9 cellular contexts compared by ENCODE assay signal in genomic region chr19:18856385-18857126, GRCh38. TPM values are rescaled to one million over a fixed set of nuclear protein-coding genes. Genes with fewer than 3 reads are reported as not detected.
DNase-seq lines count a peak whose midpoint lies in the region; ATAC-seq, FAIRE-seq and TF ChIP-seq lines count a peak whose summit lies in the region.
"Had no signal": no experiment of that assay in that cellular context is flagged by ENCODE, and none has a peak within 500 bp of the region (broad histone marks: within the 10 kb centered on the region; RNA-seq: fewer than 3 reads in every experiment).

No MANE protein-coding gene starts in this region.

- no peaks in the 10 kb centered on the region for H3K9me3 Mint-ChIP-seq in activated CD8-positive, alpha-beta T cell treated with anti-CD3 and anti-CD28 coated beads, Interleukin-2, amount 10 ng/mL, durations not matched to agents 7 days and 5 days (ENCODE audit: insufficient read depth)
- H3K9me3 Mint-ChIP-seq: naive B cell had no signal

- TF ChIP-seq CTCF in A673 (conservative IDR thresholded peaks at IDR 0.05; ENCODE audit: low read depth, low read length): peak; percentile 47
- TF ChIP-seq CTCF in HFF-Myc (IDR thresholded peaks at IDR 0.05; ENCODE audit: low read depth, low read length, missing control alignments): peak; percentile 55
- peak; percentile 47 for TF ChIP-seq CTCF in kidney (IDR thresholded peaks at IDR 0.05; ENCODE audit: borderline replicate concordance, extremely low read depth, insufficient read depth)
- TF ChIP-seq CTCF in lower leg skin (IDR thresholded peaks at IDR 0.05): no peak

- H3K27me3 Mint-ChIP-seq in activated CD8-positive, alpha-beta T cell treated with anti-CD3 and anti-CD28 coated beads, Interleukin-2, amount 10 ng/mL, durations not matched to agents 7 days and 5 days (ENCODE audit: low read depth): no peaks in the 10 kb centered on the region
- H3K27me3 Mint-ChIP-seq: naive B cell had no signal

- 83 to 84% methylated on average over 22 of the region's 22 CpGs for WGBS in lower leg skin, 2 donors

- no peak overlapping the region for H3K27ac Mint-ChIP-seq in activated CD8-positive, alpha-beta T cell treated with anti-CD3 and anti-CD28 coated beads, Interleukin-2, amount 10 ng/mL, durations not matched to agents 7 days and 5 days

- no TSS peak for BruUV-seq in A673 (replicated peaks; lab: Mats Ljungman, UMichigan)

- H3K36me3 ChIP-seq in A673 (ENCODE audit: insufficient read depth, low read length, poor library complexity, severe bottlenecking) (peaks cover 94% of the 10 kb centered on the region), kidney (ENCODE audit: control insufficient read depth in 1 of 2, insufficient read depth in 2 of 2, low read length in 2 of 2) (peaks cover 58 to 89% of the 10 kb centered on the region in 2 donors)

- H3K4me1 Mint-ChIP-seq in activated CD8-positive, alpha-beta T cell treated with anti-CD3 and anti-CD28 coated beads, Interleukin-2, amount 10 ng/mL, durations not matched to agents 7 days and 5 days (ENCODE audit: low read depth): no peaks in the 10 kb centered on the region

- ATAC-seq in activated CD8-positive, alpha-beta T cell treated with anti-CD3 and anti-CD28 coated beads, Interleukin-2, amount 10 ng/mL, durations not matched to agents 7 days and 5 days: no peak
- no peak for ATAC-seq in HG02884 (IDR thresholded peaks at IDR 0.05; ENCODE audit: unreplicated experiment)

- no peak overlapping the region for H3K4me3 Mint-ChIP-seq in activated CD8-positive, alpha-beta T cell treated with anti-CD3 and anti-CD28 coated beads, Interleukin-2, amount 10 ng/mL, durations not matched to agents 7 days and 5 days

- no peaks in the 10 kb centered on the region for H3K4me1 ChIP-seq in A673 (ENCODE audit: insufficient read depth, low read length, poor library complexity, severe bottlenecking)
- H3K4me1 ChIP-seq in kidney (ENCODE audit: control insufficient read depth in 1 of 2, insufficient read depth in 1 of 2, low read depth in 1 of 2, low read length in 2 of 2): peaks cover 0 to 2% of the 10 kb centered on the region in 2 donors

- H3K27ac ChIP-seq in A673 (ENCODE audit: low read depth, low read length, poor library complexity, severe bottlenecking) (no peak overlapping the region), kidney (ENCODE audit: low read depth in 2 of 2, low read length in 2 of 2) (no peak overlapping the region)

- no peaks in the 10 kb centered on the region for H3K27me3 ChIP-seq in A673 (replicated peaks; ENCODE audit: insufficient read depth, low read depth, low read length, poor library complexity)

- TF ChIP-seq POLR2A in lower leg skin (IDR thresholded peaks at IDR 0.05): no peak

- intact Hi-C loops in A673 (cut with micrococcal nuclease; ENCODE audit: unreplicated experiment) (no loop called here), kidney (cut with DNase I) (no loop called here), lower leg skin (cut with DNase I; ENCODE audit: low total_unique reads) (no loop called here)

- POLR2A ChIA-PET in A673 (lab: Charles Lee; ENCODE audit: low non-redundant PET): no interaction called here
- POLR2A ChIA-PET in activated CD8-positive, alpha-beta T cell treated with anti-CD3 and anti-CD28 coated beads, Interleukin-2, amount 10 ng/mL, durations not matched to agents 7 days and 5 days (lab: Charles Lee): interaction anchor here (0.9 kb wide), 1 partner anchor 25 kb away, joined by 3 read pairs; the partner anchor contains the start of gene UPF1

- FAIRE-seq in kidney (lab: Jason Lieb, UNC): no peak

- no peak overlapping the region for H3K4me3 ChIP-seq in A673 (ENCODE audit: low read depth, low read length, poor library complexity, severe bottlenecking)
- no peak overlapping the region for H3K4me3 ChIP-seq in HFF-Myc (replicated peaks; ENCODE audit: low read depth, low read length)
- H3K4me3 ChIP-seq in kidney (ENCODE audit: low read length in 2 of 2): no peak overlapping the region
- no peak overlapping the region for H3K4me3 ChIP-seq in lower leg skin (ENCODE audit: low read depth, poor library complexity, severe bottlenecking)

- DNase-seq in A673 (ENCODE audit: low spot score) (peak; percentile 39), HFF-Myc (ENCODE audit: extremely low read depth, low read depth) (no peak), astrocyte of the hippocampus (ENCODE audit: low read depth, low spot score) (peak; percentile 46), kidney (no peak), lower leg skin (ENCODE audit: low spot score in 2 of 2) (no peak), GM19240 (ENCODE audit: insufficient read length, low spot score) (no peak)
- DNase-seq in activated CD8-positive, alpha-beta T cell treated with anti-CD3 and anti-CD28 coated beads, Interleukin-2, amount 10 ng/mL, durations not matched to agents 7 days and 5 days: no peak
- DNase-seq: naive B cell had no signal

- peaks cover 64% of the 10 kb centered on the region for H3K36me3 Mint-ChIP-seq in activated CD8-positive, alpha-beta T cell treated with anti-CD3 and anti-CD28 coated beads, Interleukin-2, amount 10 ng/mL, durations not matched to agents 7 days and 5 days (ENCODE audit: low read depth)

- H3K9me3 ChIP-seq in A673 (ENCODE audit: low read depth, low read length, poor library complexity, severe bottlenecking) (no peaks in the 10 kb centered on the region), kidney (ENCODE audit: control insufficient read depth in 1 of 2, low read length in 2 of 2) (no peaks in the 10 kb centered on the region)

- H3K9ac ChIP-seq in kidney (ENCODE audit: low read length in 2 of 2): no peak overlapping the region

- CTCF ChIA-PET in A673 (lab: Charles Lee): interaction anchor here (0.7 to 1.0 kb wide), 2 partner anchors 9 to 24 kb away, joined by 3 to 4 read pairs; partner anchors contain the start of gene UPF1
- CTCF ChIA-PET in activated CD8-positive, alpha-beta T cell treated with anti-CD3 and anti-CD28 coated beads, Interleukin-2, amount 10 ng/mL, durations not matched to agents 7 days and 5 days (lab: Charles Lee): interaction anchor here (0.7 to 1.4 kb wide), 2 partner anchors 9 to 406 kb away, joined by 3 read pairs; no protein-coding TSS in a partner anchor

RNA-seq across cellular contexts. Expression of gene UPF1, which starts 24.8 kb away (rescaled TPM):
- total RNA-seq in A673 (2021): 78.9 and 83.8 TPM in 2 replicates
- total RNA-seq in kidney: 70.1 TPM
- 34.2 TPM for polyA plus RNA-seq in kidney (ENCODE audit: insufficient read depth, low read depth, low replicate concordance)
- 100 to 1,000 TPM in 3 of 4 donors, 10 to 100 TPM in 1; 91.6 to 116 (median 102) TPM for total RNA-seq in lower leg skin
- total RNA-seq in activated CD8-positive, alpha-beta T cell treated with anti-CD3 and anti-CD28 coated beads, Interleukin-2, amount 10 ng/mL, durations not matched to agents 7 days and 5 days: 10 to 100 TPM; 81.8 to 84.0 TPM

RNA-seq across cellular contexts. Expression of gene CERS1, which starts 39.4 kb away (rescaled TPM):
- total RNA-seq in A673 (2021): 10.0 and 11.4 TPM in 2 replicates
- total RNA-seq in kidney: 0.50 TPM
- polyA plus RNA-seq in kidney (ENCODE audit: insufficient read depth, low read depth, low replicate concordance): not detected
- total RNA-seq in lower leg skin: under 1 TPM in 2 of 4 donors, not detected in 2; 0.39 to 0.57 TPM
- total RNA-seq in activated CD8-positive, alpha-beta T cell treated with anti-CD3 and anti-CD28 coated beads, Interleukin-2, amount 10 ng/mL, durations not matched to agents 7 days and 5 days: not detected

Comparison
In these comparisons a context has a peak if more than half of its experiments do, and no peak if none do; other contexts are left out.
1. DNase-seq: peak in A673 (single experiment) and astrocyte of the hippocampus (single experiment); none in HFF-Myc (single experiment), kidney (single experiment), lower leg skin (0 of 2), GM19240 (single experiment) and activated CD8-positive, alpha-beta T cell treated with anti-CD3 and anti-CD28 coated beads, Interleukin-2, amount 10 ng/mL, durations not matched to agents 7 days and 5 days (single experiment).
2. CTCF ChIP-seq: peak in A673 (single experiment), HFF-Myc (single experiment) and kidney (single experiment); none in lower leg skin (0 of 3).